1 cellular context compared by ENCODE assay signal in genomic region chrX:123959281-123960063, GRCh38.
TF ChIP-seq lines count a peak whose summit lies in the region.

No MANE protein-coding gene starts in this region.

TF ChIP-seq in K562, 482 proteins besides CTCF, POLR2A, EP300 and RAD21 (continued from another document and continues in another):
- TF ChIP-seq TSHZ1 (CRISPR knock-in tag; IDR thresholded peaks at IDR 0.05) (no peak), U2AF2 (optimal IDR thresholded peaks at IDR 0.05; ENCODE audit: low read depth, low read length) (no peak), CBFB (CRISPR knock-in tag; IDR thresholded peaks at IDR 0.05) (no peak), ZNF507 (tag; conservative IDR thresholded peaks at IDR 0.05) (no peak), NR2C1 (IDR thresholded peaks at IDR 0.05) (no peak), NR2C1 (tag; IDR thresholded peaks at IDR 0.05) (no peak), TFAP4 (CRISPR knock-in tag; IDR thresholded peaks at IDR 0.05; ENCODE audit: borderline replicate concordance) (no peak), GTF2E2 (tag; IDR thresholded peaks at IDR 0.05) (0 out of 2 replicates have a peak, but pooled peaks have one; percentile 46), ADNP (tag; IDR thresholded peaks at IDR 0.05) (no peak), BCOR (IDR thresholded peaks at IDR 0.05) (no peak), ZNF184 (CRISPR knock-in tag; IDR thresholded peaks at IDR 0.05) (no peak), PURB (CRISPR knock-in tag; IDR thresholded peaks at IDR 0.05; ENCODE audit: low read depth) (no peak), ZNF77 (CRISPR knock-in tag; IDR thresholded peaks at IDR 0.05) (no peak), PREB (CRISPR knock-in tag; IDR thresholded peaks at IDR 0.05) (no peak), ILF3 (IDR thresholded peaks at IDR 0.05; ENCODE audit: borderline replicate concordance) (no peak), MEF2D (tag; conservative IDR thresholded peaks at IDR 0.05; ENCODE audit: low read depth) (no peak), MGA (IDR thresholded peaks at IDR 0.05) (peak; percentile 38; the same call in 1 of the 2 replicates), ZNF76 (CRISPR knock-in tag; IDR thresholded peaks at IDR 0.05; ENCODE audit: borderline replicate concordance) (no peak), MECOM (CRISPR knock-in tag; IDR thresholded peaks at IDR 0.05) (no peak), CBX5 (IDR thresholded peaks at IDR 0.05; ENCODE audit: borderline replicate concordance, low read depth) (no peak), FOXP1 (CRISPR knock-in tag; IDR thresholded peaks at IDR 0.05) (no peak), ZNF282 (CRISPR knock-in tag; IDR thresholded peaks at IDR 0.05) (no peak), ZBTB8A (IDR thresholded peaks at IDR 0.05; ENCODE audit: partially characterized antibody) (no peak), HNRNPLL (IDR thresholded peaks at IDR 0.05; ENCODE audit: low read depth, low read length, poor library complexity, severe bottlenecking) (peak; percentile 5), TCF15 (CRISPR knock-in tag; IDR thresholded peaks at IDR 0.05) (no peak), LEF1 (IDR thresholded peaks at IDR 0.05) (peak; percentile 13; the same call in 1 of the 2 replicates), ZNF280B (CRISPR knock-in tag; IDR thresholded peaks at IDR 0.05) (no peak), ZNF263 (CRISPR knock-in tag; IDR thresholded peaks at IDR 0.05; ENCODE audit: borderline replicate concordance) (no peak), ZNF3 (CRISPR knock-in tag; IDR thresholded peaks at IDR 0.05) (no peak), TRIM28 (IDR thresholded peaks at IDR 0.05) (no peak), GTF2B (IDR thresholded peaks at IDR 0.05; ENCODE audit: extremely low read depth, insufficient read length) (no peak), SAP30 (IDR thresholded peaks at IDR 0.05; ENCODE audit: borderline replicate concordance, insufficient read depth, low read depth, low read length, poor library complexity, severe bottlenecking) (no peak)
- TF ChIP-seq, protein P1, sequence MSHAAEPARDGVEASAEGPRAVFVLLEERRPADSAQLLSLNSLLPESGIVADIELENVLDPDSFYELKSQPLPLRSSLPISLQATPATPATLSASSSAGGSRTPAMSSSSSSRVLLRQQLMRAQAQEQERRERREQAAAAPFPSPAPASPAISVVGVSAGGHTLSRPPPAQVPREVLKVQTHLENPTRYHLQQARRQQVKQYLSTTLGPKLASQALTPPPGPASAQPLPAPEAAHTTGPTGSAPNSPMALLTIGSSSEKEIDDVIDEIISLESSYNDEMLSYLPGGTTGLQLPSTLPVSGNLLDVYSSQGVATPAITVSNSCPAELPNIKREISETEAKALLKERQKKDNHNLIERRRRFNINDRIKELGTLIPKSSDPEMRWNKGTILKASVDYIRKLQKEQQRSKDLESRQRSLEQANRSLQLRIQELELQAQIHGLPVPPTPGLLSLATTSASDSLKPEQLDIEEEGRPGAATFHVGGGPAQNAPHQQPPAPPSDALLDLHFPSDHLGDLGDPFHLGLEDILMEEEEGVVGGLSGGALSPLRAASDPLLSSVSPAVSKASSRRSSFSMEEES (CRISPR knock-in tag; IDR thresholded peaks at IDR 0.05) = no peak
- TF ChIP-seq, protein P2, sequence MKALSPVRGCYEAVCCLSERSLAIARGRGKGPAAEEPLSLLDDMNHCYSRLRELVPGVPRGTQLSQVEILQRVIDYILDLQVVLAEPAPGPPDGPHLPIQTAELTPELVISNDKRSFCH (CRISPR knock-in tag; IDR thresholded peaks at IDR 0.05) = no peak
- TF ChIP-seq, protein P2 (tag; IDR thresholded peaks at IDR 0.05) = peak; percentile 24; the same call in 1 of the 2 replicates
- TF ChIP-seq, protein P3, sequence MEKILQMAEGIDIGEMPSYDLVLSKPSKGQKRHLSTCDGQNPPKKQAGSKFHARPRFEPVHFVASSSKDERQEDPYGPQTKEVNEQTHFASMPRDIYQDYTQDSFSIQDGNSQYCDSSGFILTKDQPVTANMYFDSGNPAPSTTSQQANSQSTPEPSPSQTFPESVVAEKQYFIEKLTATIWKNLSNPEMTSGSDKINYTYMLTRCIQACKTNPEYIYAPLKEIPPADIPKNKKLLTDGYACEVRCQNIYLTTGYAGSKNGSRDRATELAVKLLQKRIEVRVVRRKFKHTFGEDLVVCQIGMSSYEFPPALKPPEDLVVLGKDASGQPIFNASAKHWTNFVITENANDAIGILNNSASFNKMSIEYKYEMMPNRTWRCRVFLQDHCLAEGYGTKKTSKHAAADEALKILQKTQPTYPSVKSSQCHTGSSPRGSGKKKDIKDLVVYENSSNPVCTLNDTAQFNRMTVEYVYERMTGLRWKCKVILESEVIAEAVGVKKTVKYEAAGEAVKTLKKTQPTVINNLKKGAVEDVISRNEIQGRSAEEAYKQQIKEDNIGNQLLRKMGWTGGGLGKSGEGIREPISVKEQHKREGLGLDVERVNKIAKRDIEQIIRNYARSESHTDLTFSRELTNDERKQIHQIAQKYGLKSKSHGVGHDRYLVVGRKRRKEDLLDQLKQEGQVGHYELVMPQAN (IDR thresholded peaks at IDR 0.05; ENCODE audit: borderline replicate concordance) = no peak
